Comparison of ENCODE assay signal across 1 cellular context in genomic region chr3:48478631-48479555, GRCh38.
TF ChIP-seq lines count a peak whose summit lies in the region.

No MANE protein-coding gene starts in this region.

TF ChIP-seq in K562, 482 proteins besides CTCF, POLR2A, EP300 and RAD21:
- TF ChIP-seq ZSCAN29 (IDR thresholded peaks at IDR 0.05) = no peak
- no peak for TF ChIP-seq ZNF212 (CRISPR knock-in tag; IDR thresholded peaks at IDR 0.05)
- TF ChIP-seq POLR2G (IDR thresholded peaks at IDR 0.05; ENCODE audit: low read depth, low read length) = no peak
- no peak for TF ChIP-seq ZNF609 (CRISPR knock-in tag; IDR thresholded peaks at IDR 0.05; ENCODE audit: borderline replicate concordance)
- no peak for TF ChIP-seq FOXK2 (conservative IDR thresholded peaks at IDR 0.05 in 1 of 2, IDR thresholded peaks at IDR 0.05 in 1 of 2; ENCODE audit: low read depth in 2 of 2)
- no peak for TF ChIP-seq ZBTB49 (CRISPR knock-in tag; IDR thresholded peaks at IDR 0.05; ENCODE audit: borderline replicate concordance)
